ENCODE assay signal across 18 cellular contexts in genomic region chr15:85874236-85874635, GRCh38.
DNase-seq lines count a peak whose midpoint lies in the region; ATAC-seq and TF ChIP-seq lines count a peak whose summit lies in the region.
"Had no signal": no experiment of that assay in that cellular context is flagged by ENCODE, and none has a peak within 500 bp of the region (broad histone marks: within the 10 kb centered on the region; RNA-seq: fewer than 3 reads in every experiment).

No MANE protein-coding gene starts in this region.

- 66 to 72% methylated on average over 2 of the region's 2 CpGs for WGBS in lower leg skin, 2 donors
- 80% methylated on average over 1 of the region's 2 CpGs; no CpG with 5 or more reads in 1 of the 2 donors for WGBS in gastroesophageal sphincter (ENCODE audit: low coverage in 1 of 2), 2 donors

- no peak overlapping the region for H3K27ac ChIP-seq in gastroesophageal sphincter
- H3K27ac ChIP-seq: A549, BLaER1, C4-2B, GM23248 had no signal

- no peak for TF ChIP-seq EP300 in gastroesophageal sphincter (IDR thresholded peaks at IDR 0.05)

- no peak for ATAC-seq in HG02870 (IDR thresholded peaks at IDR 0.05; ENCODE audit: unreplicated experiment)
- ATAC-seq in gastroesophageal sphincter: no peak
- ATAC-seq: A549; CD8-positive, alpha-beta T cell had no signal

- no peak for TF ChIP-seq POLR2A in lower leg skin (IDR thresholded peaks at IDR 0.05)
- TF ChIP-seq POLR2A in gastroesophageal sphincter (IDR thresholded peaks at IDR 0.05): no peak

- H3K27me3 ChIP-seq in gastroesophageal sphincter: peaks cover 69% of the 10 kb centered on the region
- H3K27me3 ChIP-seq: BLaER1 had no signal

- H3K9me3 ChIP-seq in gastroesophageal sphincter: no peaks in the 10 kb centered on the region
- H3K9me3 ChIP-seq: A549, BLaER1, Caco-2 had no signal

- DNase-seq in NCI-H1417 (lab: John Stamatoyannopoulos, UW): peak in 2 of 3 experiments; percentile 55 to 85
- peak; percentile 64 for DNase-seq in NCI-H2227 treated with DMSO at 0.1 percent for 48 hours (lab: John Stamatoyannopoulos, UW)
- DNase-seq in mesenteric fat pad (ENCODE audit: low spot score): peak; percentile 68
- DNase-seq in lower leg skin (ENCODE audit: low spot score in 2 of 2): no peak
- DNase-seq: 8988T; Caco-2; CD4-positive, CD25-positive, alpha-beta regulatory T cell; CD8-positive, alpha-beta T cell; DMS153; DND-41; GM23248; H7; HCEC 1CT had no signal

- H3K4me1 ChIP-seq in gastroesophageal sphincter: no peaks in the 10 kb centered on the region
- H3K4me1 ChIP-seq: A549, BLaER1, Caco-2 had no signal

- H3K36me3 ChIP-seq in gastroesophageal sphincter: no peaks in the 10 kb centered on the region
- H3K36me3 ChIP-seq: BLaER1 had no signal

- no peak for TF ChIP-seq CTCF in lower leg skin (IDR thresholded peaks at IDR 0.05)
- TF ChIP-seq CTCF in gastroesophageal sphincter (IDR thresholded peaks at IDR 0.05): no peak

- intact Hi-C loops in lower leg skin (cut with DNase I; ENCODE audit: low total_unique reads): no loop called here

- H3K4me3 ChIP-seq in lower leg skin (ENCODE audit: low read depth, poor library complexity, severe bottlenecking): no peak overlapping the region
- H3K4me3 ChIP-seq in gastroesophageal sphincter: no peak overlapping the region
- H3K4me3 ChIP-seq: A549, BLaER1, GM23248 had no signal

Comparison
In these comparisons a context has a peak if more than half of its experiments do, and no peak if none do; other contexts are left out.
1. DNase-seq: peak in NCI-H1417 (2 of 3), NCI-H2227 treated with DMSO at 0.1 percent for 48 hours (single experiment) and mesenteric fat pad (single experiment); none in lower leg skin (0 of 2).